In the genomic region with DNA sequence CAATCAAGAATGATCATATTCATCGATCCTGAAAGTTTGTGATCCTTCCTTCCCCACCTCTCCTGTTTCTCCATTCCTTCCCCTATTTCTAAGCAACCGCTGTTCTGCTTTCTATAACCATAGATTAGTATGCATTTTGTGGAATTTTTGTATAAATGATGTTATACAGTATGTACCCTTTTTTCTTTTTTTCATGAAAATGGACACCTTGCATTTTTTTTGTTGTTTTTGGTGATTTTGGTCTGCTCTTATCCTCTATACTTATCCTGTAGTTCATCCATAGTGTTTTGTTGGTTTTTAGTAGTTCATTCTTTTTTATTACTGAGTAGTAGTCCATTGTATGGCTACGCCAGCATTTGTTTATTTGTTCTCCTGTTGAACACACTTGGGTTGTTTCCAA, we compare ENCODE assay signal across 9 cellular contexts. TPM values are rescaled to one million over a fixed set of nuclear protein-coding genes. Genes with fewer than 3 reads are reported as not detected.
"Had no signal": no experiment of that assay in that cellular context is flagged by ENCODE, and none has a peak within 500 bp of the region (broad histone marks: within the 10 kb centered on the region; RNA-seq: fewer than 3 reads in every experiment).

No MANE protein-coding gene starts in this region.

- H3K27me3 Mint-ChIP-seq: IgD-negative memory B cell had no signal

- H3K9me3 ChIP-seq: HAP-1 had no signal

- H3K4me3 Mint-ChIP-seq: IgD-negative memory B cell had no signal

- H2AFZ ChIP-seq: GM23248 had no signal

- H3K4me1 ChIP-seq: HAP-1 had no signal

- FAIRE-seq: HepG2 had no signal

- H3K27ac ChIP-seq: GM23248, HL-60 had no signal

- H3K4me3 ChIP-seq: GM23248, HAP-1 had no signal

- H3K9me3 Mint-ChIP-seq: IgD-negative memory B cell had no signal

- H3K9ac ChIP-seq: GM23248 had no signal

- DNase-seq: GM23248, GOT3, H7 had no signal

RNA-seq across cellular contexts. Expression of a gene that starts 46.1 kb away (rescaled TPM):
- total RNA-seq: GM23248, H4, H7, HepG2, HT1080 had no signal
